In genomic region chr2:184756161-184756560, GRCh38 we compare ENCODE assay signal across 27 cellular contexts.
"Had no signal": no experiment of that assay in that cellular context is flagged by ENCODE, and none has a peak within 500 bp of the region (broad histone marks: within the 10 kb centered on the region; RNA-seq: fewer than 3 reads in every experiment).

No MANE protein-coding gene starts in this region.

- H3K27ac Mint-ChIP-seq: natural killer cell; neural progenitor cell; progenitor cell of endocrine pancreas; stimulated activated memory B cell treated with anti-CD40 and anti-IgM and Interleukin-4, amounts not matched to agents 10 μg/mL and 1 μg/mL and 100 μg/mL, for 72 hours; stimulated activated naive CD8-positive, alpha-beta T cell treated with anti-CD3 and anti-CD28 coated beads, Interleukin-15, amount 100 ng/mL, for 72 hours; type B pancreatic cell had no signal

- ATAC-seq: natural killer cell; psoas muscle; right cardiac atrium; sciatic nerve; stimulated activated memory B cell treated with anti-CD40 and anti-IgM and Interleukin-4, amounts not matched to agents 10 μg/mL and 1 μg/mL and 100 μg/mL, for 72 hours; stimulated activated naive CD8-positive, alpha-beta T cell treated with anti-CD3 and anti-CD28 coated beads, Interleukin-15, amount 100 ng/mL, for 72 hours; stimulated activated naive CD8-positive, alpha-beta T cell treated with anti-CD3 and anti-CD28 coated beads, Interleukin-15, Interleukin-2, amounts not matched to agents 100 U/mL and 50 U/mL, for 24 hours; upper lobe of right lung had no signal

- DNase-seq: natural killer cell; occipital lobe; ovary; posterior cingulate gyrus; psoas muscle; right cardiac atrium; spleen; stimulated activated CD4-positive, alpha-beta T cell treated with anti-CD3 and anti-CD28 coated beads, Interleukin-12 subunit alpha, Interleukin-12 subunit beta, amount 100 ng/mL, for 4 hours; stimulated activated CD4-positive, alpha-beta T cell treated with anti-CD3 and anti-CD28 coated beads, Interleukin-1b, Interleukin-23, amount 100 ng/mL, for 48 hours; stimulated activated CD4-positive, alpha-beta T cell treated with anti-CD3 and anti-CD28 coated beads, Interleukin-4, amount 100 ng/mL, for 1 hour; stimulated activated CD4-positive, alpha-beta T cell treated with anti-CD3 and anti-CD28 coated beads, Interleukin-4, amount 100 ng/mL, for 4 hours; stimulated activated CD8-positive, alpha-beta memory T cell treated with anti-CD3 and anti-CD28 coated beads, Interleukin-4, amount 100 ng/mL, for 48 hours; stimulated activated naive CD4-positive, alpha-beta T cell; stimulated activated naive CD8-positive, alpha-beta T cell treated with anti-CD3 and anti-CD28 coated beads, Interleukin-15, amount 100 ng/mL, for 72 hours; stimulated activated naive CD8-positive, alpha-beta T cell treated with anti-CD3 and anti-CD28 coated beads, Interleukin-15, Interleukin-2, amounts not matched to agents 100 U/mL and 50 U/mL, for 24 hours; substantia nigra; testis; tibial artery; transverse colon; upper lobe of right lung; uterus had no signal

- H3K4me3 Mint-ChIP-seq: natural killer cell; nephron; neural progenitor cell; stimulated activated memory B cell treated with anti-CD40 and anti-IgM and Interleukin-4, amounts not matched to agents 10 μg/mL and 1 μg/mL and 100 μg/mL, for 72 hours; stimulated activated naive CD8-positive, alpha-beta T cell treated with anti-CD3 and anti-CD28 coated beads, Interleukin-15, amount 100 ng/mL, for 72 hours; type B pancreatic cell had no signal

- H3K27me3 Mint-ChIP-seq: progenitor cell of endocrine pancreas; stimulated activated memory B cell treated with anti-CD40 and anti-IgM and Interleukin-4, amounts not matched to agents 10 μg/mL and 1 μg/mL and 100 μg/mL, for 72 hours; stimulated activated naive CD8-positive, alpha-beta T cell treated with anti-CD3 and anti-CD28 coated beads, Interleukin-15, amount 100 ng/mL, for 72 hours; type B pancreatic cell had no signal

- H3K9me3 Mint-ChIP-seq: nephron, neural progenitor cell, type B pancreatic cell had no signal

- H3K36me3 Mint-ChIP-seq: natural killer cell; neural progenitor cell; stimulated activated memory B cell treated with anti-CD40 and anti-IgM and Interleukin-4, amounts not matched to agents 10 μg/mL and 1 μg/mL and 100 μg/mL, for 72 hours; type B pancreatic cell had no signal

- H3K4me1 Mint-ChIP-seq: natural killer cell; nephron; neural progenitor cell; stimulated activated naive CD8-positive, alpha-beta T cell treated with anti-CD3 and anti-CD28 coated beads, Interleukin-15, amount 100 ng/mL, for 72 hours had no signal
